In the genomic region with DNA sequence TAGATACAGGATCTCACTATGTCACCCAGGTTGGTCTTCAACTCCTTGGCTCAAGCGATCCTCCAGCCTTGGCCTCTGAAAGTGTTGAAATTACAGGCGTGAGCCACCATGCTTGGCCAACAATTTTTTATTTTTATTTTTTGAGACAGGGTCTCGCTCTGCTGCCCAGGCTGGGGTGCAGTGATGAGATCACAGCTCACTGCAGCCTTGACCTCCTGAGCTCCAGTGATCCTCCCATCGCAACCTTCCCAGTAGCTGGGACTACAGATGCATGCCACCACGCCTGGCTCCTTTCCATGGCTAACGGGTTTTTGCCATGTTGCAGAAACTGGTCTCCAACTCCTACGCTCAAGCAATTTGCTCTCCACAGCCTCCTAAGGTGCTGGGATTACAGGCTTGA, we compare ENCODE assay signal across 2 cellular contexts.
TF ChIP-seq lines count a peak whose summit lies in the region.

No MANE protein-coding gene starts in this region.

TF ChIP-seq in K562, 482 proteins besides CTCF, POLR2A, EP300 and RAD21:
- no peak for TF ChIP-seq CBX1 (IDR thresholded peaks at IDR 0.05; ENCODE audit: low read depth)
- TF ChIP-seq ZNF121 (CRISPR knock-in tag; conservative IDR thresholded peaks at IDR 0.05) = peak; percentile 49; the same call in 1 of the 2 replicates

TF ChIP-seq in H1, 55 proteins besides CTCF, POLR2A, EP300 and RAD21:
- TF ChIP-seq KDM5A (IDR thresholded peaks at IDR 0.05; ENCODE audit: low read length) (no peak), CHD1 (IDR thresholded peaks at IDR 0.05; ENCODE audit: low read depth, low read length) (no peak), SIN3A (conservative IDR thresholded peaks at IDR 0.05 in 1 of 2, IDR thresholded peaks at IDR 0.05 in 1 of 2; ENCODE audit: low read depth in 1 of 2, low read length in 2 of 2) (no peak), JUN (IDR thresholded peaks at IDR 0.05; ENCODE audit: low read depth, low read length) (no peak), HDAC2 (IDR thresholded peaks at IDR 0.05; ENCODE audit: borderline replicate concordance in 1 of 2, low read depth in 2 of 2, low read length in 2 of 2) (no peak), KDM1A (IDR thresholded peaks at IDR 0.05; ENCODE audit: borderline replicate concordance, low read length) (no peak), SRF (IDR thresholded peaks at IDR 0.05; ENCODE audit: low read depth, low read length) (no peak), CBX5 (IDR thresholded peaks at IDR 0.05; ENCODE audit: low read depth, low read length) (no peak), BCL11A (IDR thresholded peaks at IDR 0.05; ENCODE audit: low read depth in 2 of 2, low read length in 2 of 2) (no peak), SP4 (IDR thresholded peaks at IDR 0.05; ENCODE audit: low read length) (no peak), PHF8 (conservative IDR thresholded peaks at IDR 0.05; ENCODE audit: low read depth, low read length) (no peak), BRCA1 (IDR thresholded peaks at IDR 0.05; ENCODE audit: low read depth, low read length) (no peak), FOSL1 (IDR thresholded peaks at IDR 0.05; ENCODE audit: insufficient read depth, low read depth, low read length) (no peak), RFX5 (IDR thresholded peaks at IDR 0.05; ENCODE audit: borderline replicate concordance, low read depth, low read length) (no peak)
- TF ChIP-seq, protein P1, sequence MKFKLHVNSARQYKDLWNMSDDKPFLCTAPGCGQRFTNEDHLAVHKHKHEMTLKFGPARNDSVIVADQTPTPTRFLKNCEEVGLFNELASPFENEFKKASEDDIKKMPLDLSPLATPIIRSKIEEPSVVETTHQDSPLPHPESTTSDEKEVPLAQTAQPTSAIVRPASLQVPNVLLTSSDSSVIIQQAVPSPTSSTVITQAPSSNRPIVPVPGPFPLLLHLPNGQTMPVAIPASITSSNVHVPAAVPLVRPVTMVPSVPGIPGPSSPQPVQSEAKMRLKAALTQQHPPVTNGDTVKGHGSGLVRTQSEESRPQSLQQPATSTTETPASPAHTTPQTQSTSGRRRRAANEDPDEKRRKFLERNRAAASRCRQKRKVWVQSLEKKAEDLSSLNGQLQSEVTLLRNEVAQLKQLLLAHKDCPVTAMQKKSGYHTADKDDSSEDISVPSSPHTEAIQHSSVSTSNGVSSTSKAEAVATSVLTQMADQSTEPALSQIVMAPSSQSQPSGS (IDR thresholded peaks at IDR 0.05; ENCODE audit: low read length) = no peak
